ENCODE assay signal across 1 cellular context in the genomic region with DNA sequence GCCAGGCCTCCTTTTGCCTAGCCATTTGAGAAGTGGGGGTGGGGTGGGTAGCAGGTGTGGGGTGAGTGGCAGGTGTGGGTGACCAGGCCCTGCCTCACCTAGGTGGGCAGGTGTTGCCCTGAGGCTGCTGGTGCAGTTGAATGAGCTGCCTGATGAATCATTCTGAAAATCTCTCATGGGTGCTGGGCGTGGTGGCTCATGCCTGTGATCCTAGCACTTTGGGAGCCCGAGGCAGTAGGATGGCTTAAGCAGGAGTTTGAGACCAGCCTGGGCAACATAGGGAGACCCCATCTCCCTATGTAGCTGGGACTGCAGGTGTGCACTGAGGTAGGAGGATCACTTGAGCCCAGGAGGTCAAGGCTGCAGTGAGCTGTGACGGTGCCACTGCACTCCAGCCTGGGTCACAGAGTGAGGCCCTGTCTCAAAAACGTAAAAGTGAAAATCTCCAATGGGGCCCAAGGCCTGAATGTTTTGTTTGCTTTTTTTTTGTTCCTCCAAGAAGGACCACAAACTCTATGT.
TF ChIP-seq lines count a peak whose summit lies in the region.

No MANE protein-coding gene starts in this region.

TF ChIP-seq in GM12878, 131 proteins besides CTCF, POLR2A, EP300 and RAD21 (continued from another document and continues in another):
- TF ChIP-seq, protein P1, sequence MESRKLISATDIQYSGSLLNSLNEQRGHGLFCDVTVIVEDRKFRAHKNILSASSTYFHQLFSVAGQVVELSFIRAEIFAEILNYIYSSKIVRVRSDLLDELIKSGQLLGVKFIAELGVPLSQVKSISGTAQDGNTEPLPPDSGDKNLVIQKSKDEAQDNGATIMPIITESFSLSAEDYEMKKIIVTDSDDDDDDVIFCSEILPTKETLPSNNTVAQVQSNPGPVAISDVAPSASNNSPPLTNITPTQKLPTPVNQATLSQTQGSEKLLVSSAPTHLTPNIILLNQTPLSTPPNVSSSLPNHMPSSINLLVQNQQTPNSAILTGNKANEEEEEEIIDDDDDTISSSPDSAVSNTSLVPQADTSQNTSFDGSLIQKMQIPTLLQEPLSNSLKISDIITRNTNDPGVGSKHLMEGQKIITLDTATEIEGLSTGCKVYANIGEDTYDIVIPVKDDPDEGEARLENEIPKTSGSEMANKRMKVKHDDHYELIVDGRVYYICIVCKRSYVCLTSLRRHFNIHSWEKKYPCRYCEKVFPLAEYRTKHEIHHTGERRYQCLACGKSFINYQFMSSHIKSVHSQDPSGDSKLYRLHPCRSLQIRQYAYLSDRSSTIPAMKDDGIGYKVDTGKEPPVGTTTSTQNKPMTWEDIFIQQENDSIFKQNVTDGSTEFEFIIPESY (IDR thresholded peaks at IDR 0.05) = no peak
- TF ChIP-seq CHD2 (IDR thresholded peaks at IDR 0.05; ENCODE audit: borderline replicate concordance, low read depth, low read length) (no peak), TBL1XR1 (IDR thresholded peaks at IDR 0.05; ENCODE audit: low read depth, low read length) (no peak), PAX8 (IDR thresholded peaks at IDR 0.05) (no peak), POLR2AphosphoS5 (IDR thresholded peaks at IDR 0.05; ENCODE audit: low read length) (0 out of 2 replicates have a peak, but pooled peaks have one; percentile 31), ZNF24 (IDR thresholded peaks at IDR 0.05) (no peak), JUND (IDR thresholded peaks at IDR 0.05; ENCODE audit: low read depth, low read length) (no peak), ZSCAN29 (IDR thresholded peaks at IDR 0.05) (no peak), SIX5 (IDR thresholded peaks at IDR 0.05; ENCODE audit: low read depth, low read length, severe bottlenecking) (no peak), HDAC6 (IDR thresholded peaks at IDR 0.05; ENCODE audit: unreplicated experiment) (no peak), SMARCA5 (IDR thresholded peaks at IDR 0.05) (peak; percentile 70; the same call in 1 of the 2 replicates), FOS (IDR thresholded peaks at IDR 0.05; ENCODE audit: borderline replicate concordance, extremely low read depth, insufficient read length) (no peak), NBN (IDR thresholded peaks at IDR 0.05) (no peak), ASH2L (IDR thresholded peaks at IDR 0.05; ENCODE audit: borderline replicate concordance, low read depth) (no peak), ZZZ3 (IDR thresholded peaks at IDR 0.05; ENCODE audit: control insufficient read depth, insufficient read length, low read depth) (no peak), PAX5 (IDR thresholded peaks at IDR 0.05; ENCODE audit: borderline replicate concordance, low read depth, low read length) (peak; percentile 65; the same call in 1 of the 2 replicates), ETV6 (conservative IDR thresholded peaks at IDR 0.05 in 1 of 2, IDR thresholded peaks at IDR 0.05 in 1 of 2; ENCODE audit: borderline replicate concordance in 1 of 2, low read depth in 1 of 2) (no peak), HCFC1 (IDR thresholded peaks at IDR 0.05; ENCODE audit: low read length) (no peak), EZH2 (IDR thresholded peaks at IDR 0.05; ENCODE audit: borderline replicate concordance, control insufficient read depth, low read depth, low read length) (no peak), PML (IDR thresholded peaks at IDR 0.05; ENCODE audit: low read length) (no peak), CBX5 (IDR thresholded peaks at IDR 0.05; ENCODE audit: low read depth) (no peak), RUNX3 (IDR thresholded peaks at IDR 0.05; ENCODE audit: low read length) (peak; percentile 7; the same call in 1 of the 2 replicates), USF1 (IDR thresholded peaks at IDR 0.05; ENCODE audit: borderline replicate concordance, extremely low read length, insufficient read depth, low read depth, low read length) (no peak), SMAD5 (IDR thresholded peaks at IDR 0.05; ENCODE audit: low read depth) (no peak), BCLAF1 (IDR thresholded peaks at IDR 0.05) (no peak), HDAC2 (IDR thresholded peaks at IDR 0.05) (no peak), ZNF592 (IDR thresholded peaks at IDR 0.05) (no peak), RAD51 (IDR thresholded peaks at IDR 0.05) (no peak), NFYA (IDR thresholded peaks at IDR 0.05; ENCODE audit: borderline replicate concordance, low read depth, low read length) (no peak), RCOR1 (conservative IDR thresholded peaks at IDR 0.05; ENCODE audit: low read depth, low read length) (no peak), STAT3 (IDR thresholded peaks at IDR 0.05; ENCODE audit: low read depth, low read length) (no peak), DPF2 (IDR thresholded peaks at IDR 0.05) (peak; percentile 90; the same call in 1 of the 2 replicates), LARP7 (IDR thresholded peaks at IDR 0.05) (no peak; the same call in 1 of the 2 replicates), SUZ12 (IDR thresholded peaks at IDR 0.05; ENCODE audit: unreplicated experiment) (no peak), ZBTB4 (CRISPR knock-in tag; IDR thresholded peaks at IDR 0.05) (no peak), ZNF217 (IDR thresholded peaks at IDR 0.05) (0 out of 2 replicates have a peak, but pooled peaks have one; percentile 48), GATAD2B (conservative IDR thresholded peaks at IDR 0.05; ENCODE audit: low read depth) (no peak; the same call in 1 of the 2 replicates)
- TF ChIP-seq, protein P2, sequence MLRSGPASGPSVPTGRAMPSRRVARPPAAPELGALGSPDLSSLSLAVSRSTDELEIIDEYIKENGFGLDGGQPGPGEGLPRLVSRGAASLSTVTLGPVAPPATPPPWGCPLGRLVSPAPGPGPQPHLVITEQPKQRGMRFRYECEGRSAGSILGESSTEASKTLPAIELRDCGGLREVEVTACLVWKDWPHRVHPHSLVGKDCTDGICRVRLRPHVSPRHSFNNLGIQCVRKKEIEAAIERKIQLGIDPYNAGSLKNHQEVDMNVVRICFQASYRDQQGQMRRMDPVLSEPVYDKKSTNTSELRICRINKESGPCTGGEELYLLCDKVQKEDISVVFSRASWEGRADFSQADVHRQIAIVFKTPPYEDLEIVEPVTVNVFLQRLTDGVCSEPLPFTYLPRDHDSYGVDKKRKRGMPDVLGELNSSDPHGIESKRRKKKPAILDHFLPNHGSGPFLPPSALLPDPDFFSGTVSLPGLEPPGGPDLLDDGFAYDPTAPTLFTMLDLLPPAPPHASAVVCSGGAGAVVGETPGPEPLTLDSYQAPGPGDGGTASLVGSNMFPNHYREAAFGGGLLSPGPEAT (IDR thresholded peaks at IDR 0.05; ENCODE audit: low read depth) = no peak
- TF ChIP-seq, protein P3, sequence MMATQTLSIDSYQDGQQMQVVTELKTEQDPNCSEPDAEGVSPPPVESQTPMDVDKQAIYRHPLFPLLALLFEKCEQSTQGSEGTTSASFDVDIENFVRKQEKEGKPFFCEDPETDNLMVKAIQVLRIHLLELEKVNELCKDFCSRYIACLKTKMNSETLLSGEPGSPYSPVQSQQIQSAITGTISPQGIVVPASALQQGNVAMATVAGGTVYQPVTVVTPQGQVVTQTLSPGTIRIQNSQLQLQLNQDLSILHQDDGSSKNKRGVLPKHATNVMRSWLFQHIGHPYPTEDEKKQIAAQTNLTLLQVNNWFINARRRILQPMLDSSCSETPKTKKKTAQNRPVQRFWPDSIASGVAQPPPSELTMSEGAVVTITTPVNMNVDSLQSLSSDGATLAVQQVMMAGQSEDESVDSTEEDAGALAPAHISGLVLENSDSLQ (IDR thresholded peaks at IDR 0.05) = peak; percentile 78
- TF ChIP-seq, protein P4, sequence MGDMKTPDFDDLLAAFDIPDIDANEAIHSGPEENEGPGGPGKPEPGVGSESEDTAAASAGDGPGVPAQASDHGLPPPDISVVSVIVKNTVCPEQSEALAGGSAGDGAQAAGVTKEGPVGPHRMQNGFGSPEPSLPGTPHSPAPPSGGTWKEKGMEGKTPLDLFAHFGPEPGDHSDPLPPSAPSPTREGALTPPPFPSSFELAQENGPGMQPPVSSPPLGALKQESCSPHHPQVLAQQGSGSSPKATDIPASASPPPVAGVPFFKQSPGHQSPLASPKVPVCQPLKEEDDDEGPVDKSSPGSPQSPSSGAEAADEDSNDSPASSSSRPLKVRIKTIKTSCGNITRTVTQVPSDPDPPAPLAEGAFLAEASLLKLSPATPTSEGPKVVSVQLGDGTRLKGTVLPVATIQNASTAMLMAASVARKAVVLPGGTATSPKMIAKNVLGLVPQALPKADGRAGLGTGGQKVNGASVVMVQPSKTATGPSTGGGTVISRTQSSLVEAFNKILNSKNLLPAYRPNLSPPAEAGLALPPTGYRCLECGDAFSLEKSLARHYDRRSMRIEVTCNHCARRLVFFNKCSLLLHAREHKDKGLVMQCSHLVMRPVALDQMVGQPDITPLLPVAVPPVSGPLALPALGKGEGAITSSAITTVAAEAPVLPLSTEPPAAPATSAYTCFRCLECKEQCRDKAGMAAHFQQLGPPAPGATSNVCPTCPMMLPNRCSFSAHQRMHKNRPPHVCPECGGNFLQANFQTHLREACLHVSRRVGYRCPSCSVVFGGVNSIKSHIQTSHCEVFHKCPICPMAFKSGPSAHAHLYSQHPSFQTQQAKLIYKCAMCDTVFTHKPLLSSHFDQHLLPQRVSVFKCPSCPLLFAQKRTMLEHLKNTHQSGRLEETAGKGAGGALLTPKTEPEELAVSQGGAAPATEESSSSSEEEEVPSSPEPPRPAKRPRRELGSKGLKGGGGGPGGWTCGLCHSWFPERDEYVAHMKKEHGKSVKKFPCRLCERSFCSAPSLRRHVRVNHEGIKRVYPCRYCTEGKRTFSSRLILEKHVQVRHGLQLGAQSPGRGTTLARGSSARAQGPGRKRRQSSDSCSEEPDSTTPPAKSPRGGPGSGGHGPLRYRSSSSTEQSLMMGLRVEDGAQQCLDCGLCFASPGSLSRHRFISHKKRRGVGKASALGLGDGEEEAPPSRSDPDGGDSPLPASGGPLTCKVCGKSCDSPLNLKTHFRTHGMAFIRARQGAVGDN (IDR thresholded peaks at IDR 0.05) = peak; percentile 30; the same call in 1 of the 2 replicates
